In genomic region chr16:50665128-50665878, GRCh38 we compare ENCODE assay signal across 1 cellular context.
A peak's percentile ranks its signal among the peaks of the same experiment; 100 is the strongest.
TF ChIP-seq lines count a peak whose summit lies in the region.

No MANE protein-coding gene starts in this region.

TF ChIP-seq in K562, 482 proteins besides CTCF, POLR2A, EP300 and RAD21 (continued from another document):
- TF ChIP-seq DEAF1 (CRISPR knock-in tag; IDR thresholded peaks at IDR 0.05): peak; percentile 62; the same call in 1 of the 2 replicates
- TF ChIP-seq RB1 (IDR thresholded peaks at IDR 0.05; ENCODE audit: low read depth): peak; percentile 50; the same call in 1 of the 2 replicates
- TF ChIP-seq JUND (IDR thresholded peaks at IDR 0.05; ENCODE audit: borderline replicate concordance, low read depth, low read length): 0 out of 2 replicates have a peak, but pooled peaks have one; percentile 22
- no peak; the same call in 2 of the 3 replicates for TF ChIP-seq JUND (tag; IDR thresholded peaks at IDR 0.05; ENCODE audit: borderline replicate concordance, low read depth, low read length)
- TF ChIP-seq STAG1 (CRISPR knock-in tag; IDR thresholded peaks at IDR 0.05; ENCODE audit: borderline replicate concordance): peak; percentile 70; the same call in 1 of the 2 replicates
- no peak for TF ChIP-seq STAT5B (CRISPR knock-in tag; IDR thresholded peaks at IDR 0.05)
- no peak for TF ChIP-seq ZNF224 (CRISPR knock-in tag; IDR thresholded peaks at IDR 0.05)
- TF ChIP-seq RBBP5 (IDR thresholded peaks at IDR 0.05; ENCODE audit: borderline replicate concordance, insufficient read depth, low read length, poor library complexity, severe bottlenecking): no peak
- TF ChIP-seq TFAP4 (CRISPR knock-in tag; IDR thresholded peaks at IDR 0.05; ENCODE audit: borderline replicate concordance): peak; percentile 84
- TF ChIP-seq FUS (optimal IDR thresholded peaks at IDR 0.05; ENCODE audit: low read depth, low read length): no peak
- peak; percentile 79 for TF ChIP-seq SMC3 (conservative IDR thresholded peaks at IDR 0.05; ENCODE audit: insufficient read depth, low read depth, low read length)
- no peak for TF ChIP-seq TCF7 (IDR thresholded peaks at IDR 0.05; ENCODE audit: borderline replicate concordance)
- TF ChIP-seq KDM2B (CRISPR knock-in tag; IDR thresholded peaks at IDR 0.05): no peak
- TF ChIP-seq E2F8 (IDR thresholded peaks at IDR 0.05; ENCODE audit: low read depth, partially characterized antibody): no peak
- TF ChIP-seq ZBTB49 (CRISPR knock-in tag; IDR thresholded peaks at IDR 0.05; ENCODE audit: borderline replicate concordance): no peak
- no peak for TF ChIP-seq ETV1 (tag; conservative IDR thresholded peaks at IDR 0.05; ENCODE audit: low read depth)
- no peak for TF ChIP-seq NFIC (IDR thresholded peaks at IDR 0.05)
- no peak for TF ChIP-seq TAF9B (IDR thresholded peaks at IDR 0.05; ENCODE audit: partially characterized antibody)
- TF ChIP-seq KLF16 (IDR thresholded peaks at IDR 0.05): 0 out of 2 replicates have a peak, but pooled peaks have one; percentile 27
- no peak for TF ChIP-seq PHF21A (IDR thresholded peaks at IDR 0.05; ENCODE audit: borderline replicate concordance, low read depth)
- no peak for TF ChIP-seq ZFP1 (CRISPR knock-in tag; IDR thresholded peaks at IDR 0.05)
